In the genomic region with DNA sequence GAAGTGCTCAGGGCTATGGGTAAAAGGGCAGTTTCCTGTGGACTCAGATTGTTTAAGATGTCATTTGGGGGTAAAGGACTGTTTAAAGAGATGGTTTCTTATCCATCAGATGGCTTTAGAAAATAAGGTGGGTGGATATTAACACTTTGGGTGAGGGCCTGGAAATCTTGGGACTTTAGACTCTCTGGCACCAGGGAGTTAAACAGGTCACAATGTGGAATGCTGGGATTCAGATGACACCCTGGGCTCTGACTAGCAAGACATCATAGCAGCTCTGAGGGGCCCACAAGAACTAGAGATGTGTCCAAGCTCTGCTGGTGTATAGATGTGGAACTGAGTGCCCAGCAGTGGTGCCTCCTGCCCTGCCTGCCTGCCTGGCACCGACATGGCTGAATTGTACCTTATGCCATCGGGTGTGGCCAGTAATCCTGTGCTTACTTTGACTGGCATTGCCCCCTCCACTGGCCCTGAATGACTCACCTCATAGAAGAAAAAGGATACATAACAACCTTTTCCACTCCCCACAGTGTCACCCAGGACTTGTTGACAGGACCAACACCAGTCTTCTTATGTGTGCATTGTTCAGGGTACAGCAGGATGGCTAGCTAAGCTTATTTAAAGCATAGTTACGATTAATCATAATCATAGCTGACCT, we compare ENCODE assay signal across 26 cellular contexts.
"Had no signal": no experiment of that assay in that cellular context is flagged by ENCODE, and none has a peak within 500 bp of the region (broad histone marks: within the 10 kb centered on the region; RNA-seq: fewer than 3 reads in every experiment).

No MANE protein-coding gene starts in this region.

- H3K9me3 ChIP-seq: adrenal gland, ascending aorta, gastroesophageal sphincter, thyroid gland had no signal

- H3K4me1 ChIP-seq: adrenal gland, ascending aorta, gastroesophageal sphincter, thyroid gland had no signal

- H3K27ac ChIP-seq: adrenal gland, ascending aorta, brain microvascular endothelial cell, epithelial cell of prostate, gastroesophageal sphincter, thyroid gland had no signal

- H3K27ac Mint-ChIP-seq: activated B cell treated with CpG ODN at 0.5 μM for 24 hours; activated CD4-positive, alpha-beta T cell treated with anti-CD3 and anti-CD28 coated beads for 36 hours; activated naive CD8-positive, alpha-beta T cell; activated T-helper 2 cell treated with anti-CD3 and anti-CD28 coated beads, Interferon-gamma antibody, Interleukin-2, Interleukin-4, amounts not matched to agents 10 μg/mL and 5 μg/mL and 100 μg/mL, durations not matched to agents 14 hours and 24 hours and 36 hours; endodermal cell; memory B cell; stimulated activated naive CD8-positive, alpha-beta T cell treated with anti-CD3 and anti-CD28 coated beads, Interleukin-15, Interleukin-2, amounts not matched to agents 100 ng/mL and 50 ng/mL, for 24 hours had no signal

- H3K36me3 ChIP-seq: adrenal gland, ascending aorta, brain microvascular endothelial cell, gastroesophageal sphincter, thyroid gland had no signal

- H3K27me3 Mint-ChIP-seq: memory B cell; stimulated activated naive CD8-positive, alpha-beta T cell treated with anti-CD3 and anti-CD28 coated beads, Interleukin-15, Interleukin-2, amounts not matched to agents 100 ng/mL and 50 ng/mL, for 24 hours had no signal

- ATAC-seq: activated CD4-positive, alpha-beta T cell treated with anti-CD3 and anti-CD28 coated beads for 36 hours; activated T-cell treated with anti-CD3 and anti-CD28 coated beads, Interleukin-2, amount 50 U/mL, for 4 hours; gastroesophageal sphincter had no signal

- H3K36me3 Mint-ChIP-seq: activated naive CD8-positive, alpha-beta T cell; memory B cell had no signal

- H3K4me1 Mint-ChIP-seq: activated B cell treated with CpG ODN at 0.5 μM for 24 hours; activated CD4-positive, alpha-beta T cell treated with anti-CD3 and anti-CD28 coated beads for 36 hours; memory B cell had no signal

- H3K9me3 Mint-ChIP-seq: activated B cell treated with CpG ODN at 0.5 μM for 24 hours; activated T-cell treated with anti-CD3 and anti-CD28 coated beads, Interleukin-2, amount 50 U/mL, for 4 hours; activated T-helper 2 cell treated with anti-CD3 and anti-CD28 coated beads, Interferon-gamma antibody, Interleukin-2, Interleukin-4, amounts not matched to agents 10 μg/mL and 5 μg/mL and 100 μg/mL, durations not matched to agents 14 hours and 24 hours and 36 hours; endodermal cell; memory B cell; neural crest cell; stimulated activated naive CD8-positive, alpha-beta T cell treated with anti-CD3 and anti-CD28 coated beads, Interleukin-15, Interleukin-2, amounts not matched to agents 100 ng/mL and 50 ng/mL, for 24 hours had no signal

- DNase-seq: activated B cell treated with CpG ODN at 0.5 μM for 24 hours; activated CD4-positive, alpha-beta T cell treated with anti-CD3 and anti-CD28 coated beads for 36 hours; activated CD4-positive, alpha-beta T cell treated with anti-CD3 and anti-CD28 coated beads, Interleukin-2, amount 50 U/mL, for 4 hours; activated CD8-positive, alpha-beta memory T cell treated with anti-CD3 and anti-CD28 coated beads for 24 hours; activated CD8-positive, alpha-beta memory T cell treated with anti-CD3 and anti-CD28 coated beads, Interleukin-2, amount 50 U/mL, for 4 hours; activated naive CD4-positive, alpha-beta T cell; activated T-cell treated with anti-CD3 and anti-CD28 coated beads, Interleukin-2, amount 50 U/mL, for 4 hours; adrenal gland; brain microvascular endothelial cell; central memory CD4-positive, alpha-beta T cell; dorsolateral prefrontal cortex; endodermal cell; head of caudate nucleus; retina; stimulated activated CD4-positive, alpha-beta T cell treated with anti-CD3 and anti-CD28 coated beads, Interleukin-12 subunit alpha, Interleukin-12 subunit beta, amount 100 ng/mL, for 4 hours; substantia nigra; T-helper 9 cell; thyroid gland had no signal

- H3K4me3 Mint-ChIP-seq: activated B cell treated with CpG ODN at 0.5 μM for 24 hours; activated CD4-positive, alpha-beta T cell treated with anti-CD3 and anti-CD28 coated beads for 36 hours; activated naive CD8-positive, alpha-beta T cell; activated T-cell treated with anti-CD3 and anti-CD28 coated beads, Interleukin-2, amount 50 U/mL, for 4 hours; endodermal cell; memory B cell; neural crest cell; stimulated activated naive CD8-positive, alpha-beta T cell treated with anti-CD3 and anti-CD28 coated beads, Interleukin-15, Interleukin-2, amounts not matched to agents 100 ng/mL and 50 ng/mL, for 24 hours had no signal

- H3K4me3 ChIP-seq: adrenal gland, ascending aorta, dorsolateral prefrontal cortex, gastroesophageal sphincter, thyroid gland had no signal

- H3K27me3 ChIP-seq: adrenal gland, ascending aorta, brain microvascular endothelial cell, dorsolateral prefrontal cortex, gastroesophageal sphincter, thyroid gland had no signal
